Comparison of ENCODE assay signal across 7 cellular contexts in the genomic region with DNA sequence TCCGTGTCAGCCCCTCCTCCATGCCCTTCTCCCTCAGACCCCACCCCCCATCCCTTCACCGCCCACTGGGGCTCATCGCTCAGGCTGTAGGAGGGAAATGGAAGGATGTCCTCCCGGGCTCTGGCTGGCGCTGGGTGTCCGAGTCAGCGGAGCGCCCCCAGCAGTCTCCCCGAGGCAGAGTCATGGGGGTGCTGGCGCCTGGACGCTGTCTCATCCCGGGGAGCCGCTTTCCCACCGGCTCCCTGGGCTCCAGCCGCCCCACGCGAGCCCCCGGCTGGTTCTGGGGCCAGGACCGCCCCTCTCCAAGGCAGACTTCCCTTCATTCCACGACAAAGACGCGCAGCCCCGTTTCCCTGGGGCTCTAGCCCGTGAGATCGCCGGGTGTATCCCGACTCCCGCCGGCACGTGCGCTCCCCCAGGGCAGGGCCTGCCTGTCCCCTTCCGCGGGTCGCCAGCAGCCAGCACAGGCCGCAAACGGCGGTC. TPM values are rescaled to one million over a fixed set of nuclear protein-coding genes. Genes with fewer than 3 reads are reported as not detected.
DNase-seq lines count a peak whose midpoint lies in the region; ATAC-seq and TF ChIP-seq lines count a peak whose summit lies in the region.

No MANE protein-coding gene starts in this region.

- H3K27ac ChIP-seq in neuronal stem cell (replicated peaks; ENCODE audit: low read length): peak overlapping the region; percentile 98

- ATAC-seq in GM21423 (IDR thresholded peaks at IDR 0.05; ENCODE audit: unreplicated experiment): peak; percentile 10
- peak in 1 of 2 donors; percentile 15 for ATAC-seq in activated T-cell treated with anti-CD3 and anti-CD28 coated beads, Interleukin-2, amount 50 U/mL, for 4 hours
- no peak for ATAC-seq in GM18867 (IDR thresholded peaks at IDR 0.05; ENCODE audit: unreplicated experiment)

- peaks cover 15% of the 10 kb centered on the region for H3K4me1 Mint-ChIP-seq in activated T-cell treated with anti-CD3 and anti-CD28 coated beads, Interleukin-2, amount 50 U/mL, for 4 hours (ENCODE audit: low read depth)

- peak overlapping the region; percentile 63 for H2BK12ac ChIP-seq in neuronal stem cell (ENCODE audit: low read length)

- peaks cover 4% of the 10 kb centered on the region for H3K27me3 Mint-ChIP-seq in activated T-cell treated with anti-CD3 and anti-CD28 coated beads, Interleukin-2, amount 50 U/mL, for 4 hours (ENCODE audit: low read depth)

- H3K36me3 ChIP-seq in MG63 (peaks cover 4% of the 10 kb centered on the region; the same call in 1 of the 2 replicates), neuronal stem cell (replicated peaks in 1 of 2; ENCODE audit: control insufficient read depth in 2 of 2, insufficient read depth in 2 of 2, low read length in 2 of 2) (peaks cover 15 to 31% of the 10 kb centered on the region in 2 donors)

- peaks cover 39 to 49% of the 10 kb centered on the region in 2 donors for H3K4me1 ChIP-seq in neuronal stem cell (ENCODE audit: control insufficient read depth in 2 of 2, insufficient read depth in 1 of 2, low read depth in 1 of 2, low read length in 2 of 2)

- peak overlapping the region; percentile 93 for H2AK5ac ChIP-seq in neuronal stem cell (ENCODE audit: low read depth, low read length)

- H3K36me3 Mint-ChIP-seq in activated T-cell treated with anti-CD3 and anti-CD28 coated beads, Interleukin-2, amount 50 U/mL, for 4 hours (ENCODE audit: insufficient read depth): no peaks in the 10 kb centered on the region

- H3K79me1 ChIP-seq in neuronal stem cell (ENCODE audit: low read depth, low read length): peaks cover 37% of the 10 kb centered on the region

- H3K9me3 Mint-ChIP-seq in activated T-cell treated with anti-CD3 and anti-CD28 coated beads, Interleukin-2, amount 50 U/mL, for 4 hours: no peaks in the 10 kb centered on the region

- H3K4me3 Mint-ChIP-seq in activated T-cell treated with anti-CD3 and anti-CD28 coated beads, Interleukin-2, amount 50 U/mL, for 4 hours: peak overlapping the region; percentile 81

- peak overlapping the region; percentile 77 for H2AFZ ChIP-seq in neuronal stem cell (ENCODE audit: low read length)

- peak overlapping the region; percentile 80 for H4K91ac ChIP-seq in neuronal stem cell (ENCODE audit: low read depth, low read length, poor library complexity)

- no peaks in the 10 kb centered on the region for H3K9me3 ChIP-seq in MG63
- no peaks in the 10 kb centered on the region for H3K9me3 ChIP-seq in neuronal stem cell (replicated peaks in 1 of 2; ENCODE audit: control insufficient read depth in 2 of 2, insufficient read depth in 1 of 2, low read depth in 1 of 2, low read length in 2 of 2)

- H2BK120ac ChIP-seq in neuronal stem cell (ENCODE audit: low read depth, low read length): no peak overlapping the region

- peak overlapping the region; percentile 93 for H3K4me2 ChIP-seq in neuronal stem cell (ENCODE audit: insufficient read depth, low read length, poor library complexity, severe bottlenecking)

- H3K18ac ChIP-seq in neuronal stem cell (ENCODE audit: low read length): peak overlapping the region; percentile 100

- H3K9ac ChIP-seq in neuronal stem cell (ENCODE audit: low read depth, low read length, poor library complexity): peak overlapping the region; percentile 100

- H2BK15ac ChIP-seq in neuronal stem cell (ENCODE audit: low read length): peak overlapping the region; percentile 30

- peak; percentile 31 for TF ChIP-seq CTCF in foreskin fibroblast (IDR thresholded peaks at IDR 0.05; ENCODE audit: low read depth, low read length)

- peak overlapping the region; percentile 90 for H3K14ac ChIP-seq in neuronal stem cell (ENCODE audit: low read length)

- no CpG with 5 or more reads among the region's 37 CpGs for WGBS in neuronal stem cell (ENCODE audit: extremely low coverage in 2 of 2, insufficient read length in 2 of 2, insufficient replicate concordance in 1 of 2), 2 donors

- peak overlapping the region; percentile 100 for H2BK5ac ChIP-seq in neuronal stem cell (ENCODE audit: low read length)

- peak overlapping the region; percentile 97 for H3K4ac ChIP-seq in neuronal stem cell (ENCODE audit: low read length)

- H3K23ac ChIP-seq in neuronal stem cell (ENCODE audit: low read depth, low read length, poor library complexity): peak overlapping the region; percentile 99

- H4K8ac ChIP-seq in neuronal stem cell (ENCODE audit: low read depth, low read length): peak overlapping the region; percentile 19

- peak overlapping the region; percentile 99 for H3K4me3 ChIP-seq in MG63
- peak overlapping the region; percentile 73 to 84 for H3K4me3 ChIP-seq in foreskin fibroblast (ENCODE audit: low read depth in 1 of 2, low read length in 2 of 2)
- H3K4me3 ChIP-seq in neuronal stem cell (ENCODE audit: low read length in 2 of 2): peak overlapping the region; percentile 88 to 93

- DNase-seq in G401 (ENCODE audit: low spot score) (peak; percentile 77), MG63 (peak; percentile 72), foreskin fibroblast (peak; percentile 75 to 89), neuronal stem cell (ENCODE audit: low spot score) (no peak)
- peak; percentile 25 for DNase-seq in activated T-cell treated with anti-CD3 and anti-CD28 coated beads, Interleukin-2, amount 50 U/mL, for 4 hours

- in situ Hi-C loops in G401 (cut with HindIII; ENCODE audit: low sequenced_read_pairs): loop anchor here (25.0 kb wide), 1 partner anchor 142 kb away; no protein-coding TSS in a partner anchor

- no peaks in the 10 kb centered on the region for H3K27me3 ChIP-seq in MG63
- no peaks in the 10 kb centered on the region for H3K27me3 ChIP-seq in neuronal stem cell (ENCODE audit: control insufficient read depth in 3 of 3, insufficient read depth in 3 of 3, low read depth in 1 of 3, low read length in 3 of 3)

RNA-seq across cellular contexts. Expression of a gene that starts 0.4 kb away (rescaled TPM):
- 45.5 and 47.6 TPM in 2 replicates for total RNA-seq in G401 (2014; rRNA removed; shearing (Covaris generic))
- total RNA-seq in MG63 (2014; rRNA removed; shearing (Covaris generic); ENCODE audit: low replicate concordance): 27.0 and 44.0 TPM in 2 replicates
- 10 to 100 TPM; 66.0 to 75.0 (median 67.8) TPM for total RNA-seq in activated T-cell treated with anti-CD3 and anti-CD28 coated beads, Interleukin-2, amount 50 U/mL, for 4 hours
- polyA plus RNA-seq in neuronal stem cell (2013, experiment 1 of 2): 30.9 TPM
- 29.0 TPM for polyA plus RNA-seq in neuronal stem cell (2013, experiment 2 of 2)

RNA-seq across cellular contexts. Expression of a gene that starts 5.6 kb away (rescaled TPM):
- 428 and 493 TPM in 2 replicates for total RNA-seq in G401 (2014; rRNA removed; shearing (Covaris generic))
- 33.7 and 71.7 TPM in 2 replicates for total RNA-seq in MG63 (2014; rRNA removed; shearing (Covaris generic); ENCODE audit: low replicate concordance)
- 10 to 100 TPM; 23.8 to 34.7 (median 28.2) TPM for total RNA-seq in activated T-cell treated with anti-CD3 and anti-CD28 coated beads, Interleukin-2, amount 50 U/mL, for 4 hours
- 105 TPM for polyA plus RNA-seq in neuronal stem cell (2013, experiment 1 of 2)
- 98.3 TPM for polyA plus RNA-seq in neuronal stem cell (2013, experiment 2 of 2)

RNA-seq across cellular contexts. Expression of a gene that starts 5.7 kb away (rescaled TPM):
- total RNA-seq in G401 (2014; rRNA removed; shearing (Covaris generic)): 20.0 and 26.4 TPM in 2 replicates
- total RNA-seq in MG63 (2014; rRNA removed; shearing (Covaris generic); ENCODE audit: low replicate concordance): 0.59 and 4.9 TPM in 2 replicates
- total RNA-seq in activated T-cell treated with anti-CD3 and anti-CD28 coated beads, Interleukin-2, amount 50 U/mL, for 4 hours: 1 to 10 TPM; 5.4 to 9.1 (median 7.0) TPM
- polyA plus RNA-seq in neuronal stem cell (2013, experiment 1 of 2): 1.7 TPM
- polyA plus RNA-seq in neuronal stem cell (2013, experiment 2 of 2): 1.4 TPM

RNA-seq across cellular contexts. Expression of a gene that starts 6.4 kb away (rescaled TPM):
- 42.3 and 43.1 TPM in 2 replicates for total RNA-seq in G401 (2014; rRNA removed; shearing (Covaris generic))
- total RNA-seq in MG63 (2014; rRNA removed; shearing (Covaris generic); ENCODE audit: low replicate concordance): 9.4 and 13.3 TPM in 2 replicates
- 10 to 100 TPM in 2 of 3 donors, 1 to 10 TPM in 1; 8.8 to 13.0 (median 12.4) TPM for total RNA-seq in activated T-cell treated with anti-CD3 and anti-CD28 coated beads, Interleukin-2, amount 50 U/mL, for 4 hours
- polyA plus RNA-seq in neuronal stem cell (2013, experiment 1 of 2): 5.3 TPM
- 4.6 TPM for polyA plus RNA-seq in neuronal stem cell (2013, experiment 2 of 2)

RNA-seq across cellular contexts. Expression of a gene that starts 14.9 kb away (rescaled TPM):
- 14.6 and 19.4 TPM in 2 replicates for total RNA-seq in G401 (2014; rRNA removed; shearing (Covaris generic))
- total RNA-seq in MG63 (2014; rRNA removed; shearing (Covaris generic); ENCODE audit: low replicate concordance): 0.16 and 0.67 TPM in 2 replicates
- total RNA-seq in activated T-cell treated with anti-CD3 and anti-CD28 coated beads, Interleukin-2, amount 50 U/mL, for 4 hours: 1 to 10 TPM; 2.0 to 6.0 (median 4.8) TPM
- polyA plus RNA-seq in neuronal stem cell (2013, experiment 1 of 2): 2.7 TPM
- 2.7 TPM for polyA plus RNA-seq in neuronal stem cell (2013, experiment 2 of 2)
